In the genomic region with DNA sequence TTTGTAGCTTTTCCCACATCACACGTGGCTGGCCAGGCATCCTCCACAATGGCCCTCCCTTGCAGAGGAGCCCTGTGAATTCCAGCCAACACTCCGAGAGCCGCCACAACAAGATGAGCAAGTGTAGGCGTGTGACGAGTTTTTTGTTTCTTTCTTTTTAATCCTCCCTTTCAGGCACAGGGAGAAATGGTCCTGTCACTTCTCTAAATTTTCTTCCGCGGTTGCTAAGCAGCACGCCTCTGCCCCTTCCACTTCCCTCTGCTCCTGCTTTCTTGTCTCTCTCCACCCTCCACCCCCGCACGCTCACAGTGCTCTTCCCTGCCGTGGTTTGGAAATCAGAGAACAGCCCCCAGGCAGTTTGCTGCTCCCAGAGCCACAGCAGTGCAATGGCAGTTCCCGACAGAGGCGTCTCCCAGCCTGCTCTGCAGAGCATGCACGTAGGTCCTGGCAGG, we compare ENCODE assay signal across 8 cellular contexts.
DNase-seq lines count a peak whose midpoint lies in the region; ATAC-seq lines count a peak whose summit lies in the region.

No MANE protein-coding gene starts in this region.

- no peaks in the 10 kb centered on the region for H3K36me3 ChIP-seq in SJSA1

- peaks cover 7% of the 10 kb centered on the region; the same call in 1 of the 2 replicates for H3K4me1 ChIP-seq in SJSA1 (replicated peaks)

- DNase-seq in GOT3 (lab: John Stamatoyannopoulos, UW): peak; percentile 26
- DNase-seq in SJSA1 (ENCODE audit: low read depth in 1 of 2, low spot score in 2 of 2): peak; percentile 40 to 52
- peak; percentile 64 for DNase-seq in fibroblast of gingiva (ENCODE audit: low read depth)
- peak; percentile 44 for DNase-seq in mucosa of gallbladder (ENCODE audit: low spot score)
- DNase-seq in COR-L47 (lab: John Stamatoyannopoulos, UW): no peak

- H3K27me3 ChIP-seq in SJSA1 (replicated peaks): no peaks in the 10 kb centered on the region

- no peaks in the 10 kb centered on the region for H3K9me3 ChIP-seq in SJSA1 (replicated peaks)

- H3K4me3 ChIP-seq in SJSA1: peak overlapping the region; percentile 28

- ATAC-seq in HG03025 (IDR thresholded peaks at IDR 0.05; ENCODE audit: low FRiP score, unreplicated experiment) (no peak), GM19455 (IDR thresholded peaks at IDR 0.05; ENCODE audit: unreplicated experiment) (no peak), HG02973 (IDR thresholded peaks at IDR 0.05; ENCODE audit: unreplicated experiment) (no peak)

- H3K27ac ChIP-seq in SJSA1: no peak overlapping the region
